19 cellular contexts compared by ENCODE assay signal in genomic region chr6:81002126-81002525, GRCh38.
DNase-seq lines count a peak whose midpoint lies in the region; ATAC-seq and TF ChIP-seq lines count a peak whose summit lies in the region.
"Had no signal": no experiment of that assay in that cellular context is flagged by ENCODE, and none has a peak within 500 bp of the region (broad histone marks: within the 10 kb centered on the region; RNA-seq: fewer than 3 reads in every experiment).

No MANE protein-coding gene starts in this region.

- no peaks in the 10 kb centered on the region for H3K36me3 Mint-ChIP-seq in activated CD8-positive, alpha-beta T cell treated with anti-CD3 and anti-CD28 coated beads for 36 hours (ENCODE audit: low read depth)
- H3K36me3 Mint-ChIP-seq in activated T-cell treated with anti-CD3 and anti-CD28 coated beads, Interleukin-2, amount 50 U/mL, for 4 hours (ENCODE audit: insufficient read depth) = no peaks in the 10 kb centered on the region
- H3K36me3 Mint-ChIP-seq: CD14-positive monocyte had no signal

- no TSS peak for BruUV-seq in mammary epithelial cell (replicated peaks; lab: Mats Ljungman, UMichigan)

- no peak overlapping the region for H3K4me3 Mint-ChIP-seq in activated CD8-positive, alpha-beta T cell treated with anti-CD3 and anti-CD28 coated beads for 36 hours
- H3K4me3 Mint-ChIP-seq in activated T-cell treated with anti-CD3 and anti-CD28 coated beads, Interleukin-2, amount 50 U/mL, for 4 hours = no peak overlapping the region
- H3K4me3 Mint-ChIP-seq: CD14-positive monocyte, GM23338 had no signal

- H3K4me1 Mint-ChIP-seq in activated CD8-positive, alpha-beta T cell treated with anti-CD3 and anti-CD28 coated beads for 36 hours (ENCODE audit: low read depth) = no peaks in the 10 kb centered on the region
- H3K4me1 Mint-ChIP-seq in activated T-cell treated with anti-CD3 and anti-CD28 coated beads, Interleukin-2, amount 50 U/mL, for 4 hours (ENCODE audit: low read depth) = no peaks in the 10 kb centered on the region
- H3K4me1 Mint-ChIP-seq: CD14-positive monocyte, GM23338 had no signal

- intact Hi-C loops in mammary epithelial cell (cut with micrococcal nuclease) = no loop called here
- intact Hi-C loops in activated CD8-positive, alpha-beta T cell treated with anti-CD3 and anti-CD28 coated beads for 36 hours (cut with micrococcal nuclease) = no loop called here

- H3K4me3 ChIP-seq in mammary epithelial cell (replicated peaks in 1 of 3; ENCODE audit: insufficient read depth in 1 of 3, low read depth in 2 of 3, low read length in 3 of 3) (no peak overlapping the region), foreskin fibroblast (ENCODE audit: low read depth in 1 of 2, low read length in 2 of 2) (no peak overlapping the region)
- H3K4me3 ChIP-seq: GM23338 had no signal

- no peak overlapping the region for H2AFZ ChIP-seq in mammary epithelial cell (ENCODE audit: low read depth, low read length)
- H2AFZ ChIP-seq: GM23338 had no signal

- H3K9me3 Mint-ChIP-seq in activated CD8-positive, alpha-beta T cell treated with anti-CD3 and anti-CD28 coated beads for 36 hours = peaks cover 2% of the 10 kb centered on the region
- H3K9me3 Mint-ChIP-seq in activated T-cell treated with anti-CD3 and anti-CD28 coated beads, Interleukin-2, amount 50 U/mL, for 4 hours = peaks cover 14% of the 10 kb centered on the region

- H3K4me1 ChIP-seq in mammary epithelial cell (ENCODE audit: insufficient read depth, low read length) = no peaks in the 10 kb centered on the region

- H4K20me1 ChIP-seq in mammary epithelial cell (ENCODE audit: insufficient read depth, low read length) = no peaks in the 10 kb centered on the region

- H3K27me3 Mint-ChIP-seq in activated CD8-positive, alpha-beta T cell treated with anti-CD3 and anti-CD28 coated beads for 36 hours = no peaks in the 10 kb centered on the region
- no peaks in the 10 kb centered on the region for H3K27me3 Mint-ChIP-seq in activated T-cell treated with anti-CD3 and anti-CD28 coated beads, Interleukin-2, amount 50 U/mL, for 4 hours (ENCODE audit: low read depth)

- 5% methylated on average over 1 of the region's 1 CpG for WGBS in mammary epithelial cell (ENCODE audit: low coverage, missing lambda C conversion rate)

- H3K9ac ChIP-seq in mammary epithelial cell (ENCODE audit: insufficient read depth, low read length) = no peak overlapping the region

- DNase-seq in LHCN-M2 (ENCODE audit: low read depth) = peak; percentile 24
- DNase-seq in mammary epithelial cell = peak; percentile 1
- peak; percentile 0 to 9 for DNase-seq in foreskin fibroblast
- no peak for DNase-seq in activated CD8-positive, alpha-beta T cell treated with anti-CD3 and anti-CD28 coated beads for 36 hours
- DNase-seq in T-helper 2 cell = no peak
- no peak for DNase-seq in NAMALWA (ENCODE audit: low spot score)
- no peak for DNase-seq in activated T-cell treated with anti-CD3 and anti-CD28 coated beads, Interleukin-2, amount 50 U/mL, for 4 hours
- DNase-seq: ACHN, AML-193, DND-41, GF-D8, NCI-H1417, NCI-H187 treated with DMSO at 0.1 percent for 48 hours, NCI-H2227 treated with DMSO at 0.1 percent for 48 hours, NCI-H524, RPMI8226 had no signal

- no peak overlapping the region for H3K27ac Mint-ChIP-seq in activated CD8-positive, alpha-beta T cell treated with anti-CD3 and anti-CD28 coated beads for 36 hours
- H3K27ac Mint-ChIP-seq: CD14-positive monocyte, GM23338 had no signal

- H3K27ac ChIP-seq in mammary epithelial cell (ENCODE audit: insufficient read depth, low read depth, low read length) = no peak overlapping the region

- no peaks in the 10 kb centered on the region for H3K9me3 ChIP-seq in mammary epithelial cell (replicated peaks; ENCODE audit: insufficient read depth, low read length)

- in situ Hi-C loops in mammary epithelial cell (cut with MboI; ENCODE audit: low sequenced_read_pairs in 2 of 2) = no loop called here

- H3K36me3 ChIP-seq in mammary epithelial cell (ENCODE audit: insufficient read depth, low read length) = no peaks in the 10 kb centered on the region

- TF ChIP-seq CTCF in mammary epithelial cell (conservative IDR thresholded peaks at IDR 0.05 in 1 of 2, IDR thresholded peaks at IDR 0.05 in 1 of 2; ENCODE audit: extremely low read depth in 1 of 2, insufficient read depth in 1 of 2, low read depth in 1 of 2, low read length in 2 of 2) = no peak
- TF ChIP-seq CTCF in foreskin fibroblast (IDR thresholded peaks at IDR 0.05; ENCODE audit: low read depth, low read length) = no peak
- no peak for TF ChIP-seq CTCF in activated CD8-positive, alpha-beta T cell treated with anti-CD3 and anti-CD28 coated beads for 36 hours (IDR thresholded peaks at IDR 0.05)

- H3K4me2 ChIP-seq in mammary epithelial cell (ENCODE audit: insufficient read depth, low read depth, low read length) = no peak overlapping the region
- H3K4me2 ChIP-seq: GM23338 had no signal

- POLR2A ChIA-PET in activated CD8-positive, alpha-beta T cell treated with anti-CD3 and anti-CD28 coated beads for 36 hours (lab: Charles Lee) = no interaction called here

- CTCF ChIA-PET in mammary epithelial cell (lab: Charles Lee; ENCODE audit: low non-redundant PET) = no interaction called here
- CTCF ChIA-PET in activated CD8-positive, alpha-beta T cell treated with anti-CD3 and anti-CD28 coated beads for 36 hours (lab: Charles Lee) = no interaction called here

- no peak for ATAC-seq in activated CD8-positive, alpha-beta T cell treated with anti-CD3 and anti-CD28 coated beads for 36 hours
- no peak for ATAC-seq in activated T-cell treated with anti-CD3 and anti-CD28 coated beads, Interleukin-2, amount 50 U/mL, for 4 hours
- ATAC-seq: GM23338, HCT116 had no signal

- H3K27me3 ChIP-seq in mammary epithelial cell (ENCODE audit: insufficient read depth, low read length) = no peaks in the 10 kb centered on the region

- no peaks in the 10 kb centered on the region for H3K79me2 ChIP-seq in mammary epithelial cell (ENCODE audit: insufficient read depth, low read length)

- dilution Hi-C loops in mammary epithelial cell (cut with HindIII; ENCODE audit: low sequenced_read_pairs) = no loop called here

Comparison
In these comparisons a context has a peak if more than half of its experiments do, and no peak if none do; other contexts are left out.
1. DNase-seq: peak in LHCN-M2 (single experiment), mammary epithelial cell (single experiment) and foreskin fibroblast (2 of 2); none in activated CD8-positive, alpha-beta T cell treated with anti-CD3 and anti-CD28 coated beads for 36 hours (single experiment), T-helper 2 cell (0 of 5), NAMALWA (single experiment) and activated T-cell treated with anti-CD3 and anti-CD28 coated beads, Interleukin-2, amount 50 U/mL, for 4 hours (single experiment).